ENCODE assay signal across 10 cellular contexts in the genomic region with DNA sequence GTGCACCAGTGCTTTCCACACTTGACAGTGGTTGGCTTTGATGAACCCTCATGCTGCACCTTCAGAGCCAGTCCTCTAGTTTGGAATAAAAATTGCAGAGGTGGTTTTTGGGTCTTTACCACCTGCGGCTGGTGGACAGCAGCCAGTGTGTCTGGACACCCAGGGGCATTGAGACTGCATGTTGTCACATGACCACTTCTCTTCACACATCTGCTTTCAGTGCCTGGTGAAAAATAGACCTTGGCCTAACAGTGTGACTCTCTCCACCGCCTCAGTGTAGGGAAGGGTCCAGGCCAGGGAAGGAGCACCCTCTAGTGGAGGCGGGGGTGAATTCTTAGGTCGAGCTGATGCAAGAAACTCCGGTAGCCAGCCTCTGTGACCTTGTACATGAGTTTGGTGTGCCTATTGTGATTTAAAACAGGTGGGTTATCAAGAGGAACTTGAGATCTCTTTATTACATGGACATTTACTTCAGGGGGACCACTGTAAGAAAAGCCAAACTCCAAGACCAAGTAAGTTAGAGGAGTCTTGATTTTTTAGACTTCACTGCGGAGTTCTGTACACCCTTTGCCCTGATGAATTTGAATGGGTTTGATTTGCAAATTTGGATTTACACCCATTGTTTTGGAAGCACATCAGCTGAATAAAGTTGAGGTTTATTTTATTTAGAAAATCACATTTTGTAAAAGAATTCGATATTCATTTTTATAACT. TPM values are rescaled to one million over a fixed set of nuclear protein-coding genes. Genes with fewer than 3 reads are reported as not detected.
DNase-seq lines count a peak whose midpoint lies in the region; ATAC-seq and TF ChIP-seq lines count a peak whose summit lies in the region.
"Had no signal": no experiment of that assay in that cellular context is flagged by ENCODE, and none has a peak within 500 bp of the region (broad histone marks: within the 10 kb centered on the region; RNA-seq: fewer than 3 reads in every experiment).

No MANE protein-coding gene starts in this region.

- no peak for TF ChIP-seq EP300 in esophagus muscularis mucosa (IDR thresholded peaks at IDR 0.05)

- no peaks in the 10 kb centered on the region for H3K9me2 ChIP-seq in PC-3 (replicated peaks; ENCODE audit: low read length)

- peaks cover 4% of the 10 kb centered on the region for H3K27me3 Mint-ChIP-seq in nephron progenitor cell (ENCODE audit: low read depth, poor library complexity)

- no peak overlapping the region for H3K9ac ChIP-seq in PC-3 (ENCODE audit: low read length)
- H3K9ac ChIP-seq: BLaER1 had no signal

- H3K4me2 ChIP-seq in PC-3 (ENCODE audit: low read length) = no peak overlapping the region
- H3K4me2 ChIP-seq: BLaER1 had no signal

- H3K36me3 ChIP-seq in PC-3 (ENCODE audit: low read depth, low read length) (peaks cover 41% of the 10 kb centered on the region), esophagus muscularis mucosa (peaks cover 32 to 63% (median 53%) of the 10 kb centered on the region in 4 donors)

- TF ChIP-seq POLR2A in esophagus muscularis mucosa (IDR thresholded peaks at IDR 0.05; ENCODE audit: low read depth) = no peak

- peak; percentile 54 to 81 for DNase-seq in NCI-H524 (lab: John Stamatoyannopoulos, UW)
- DNase-seq in NCI-H524 treated with DMSO at 0.1 percent for 48 hours (lab: John Stamatoyannopoulos, UW) = no peak
- DNase-seq in KBM-7 = peak; percentile 83
- DNase-seq in PC-3 = peak; percentile 82
- DNase-seq in activated T-cell treated with anti-CD3 and anti-CD28 coated beads for 48 hours (ENCODE audit: low read depth) = peak; percentile 55
- no peak for DNase-seq in esophagus muscularis mucosa (ENCODE audit: extremely low spot score)
- peak; percentile 86 for DNase-seq in nephron progenitor cell
- peak in 43 of 49 donors; percentile 4 to 80 (median 62) for DNase-seq in substantia nigra (lab: John Stamatoyannopoulos, UW)

- H3K27ac Mint-ChIP-seq in nephron progenitor cell = peak overlapping the region; percentile 38

- H3K27me3 ChIP-seq in PC-3 (ENCODE audit: low read length) (no peaks in the 10 kb centered on the region), esophagus muscularis mucosa (no peaks in the 10 kb centered on the region)
- H3K27me3 ChIP-seq: BLaER1 had no signal

- intact Hi-C loops in PC-3 (cut with micrococcal nuclease) (loop anchor here (2.0 kb wide), 2 partner anchors 60 to 100 kb away; no protein-coding TSS in a partner anchor), esophagus muscularis mucosa (cut with DNase I) (loop anchor here (5.0 kb wide), 1 partner anchor 56 kb away; no protein-coding TSS in a partner anchor)

- H3K27ac ChIP-seq in PC-3 (ENCODE audit: low read length) (no peak overlapping the region), esophagus muscularis mucosa (replicated peaks in 1 of 4) (no peak overlapping the region), substantia nigra (ENCODE audit: low read depth, low read length, poor library complexity, severe bottlenecking) (no peak overlapping the region)
- H3K27ac ChIP-seq: BLaER1, neutrophil had no signal

- H3K9me3 ChIP-seq in PC-3 (ENCODE audit: low read length) (no peaks in the 10 kb centered on the region), esophagus muscularis mucosa (no peaks in the 10 kb centered on the region)
- H3K9me3 ChIP-seq: BLaER1, neutrophil had no signal

- ATAC-seq in PC-3 = peak; percentile 81

- H3K4me1 Mint-ChIP-seq in nephron progenitor cell = peaks cover 29% of the 10 kb centered on the region

- no peak overlapping the region for H2AFZ ChIP-seq in PC-3 (ENCODE audit: low read length)

- 43% methylated on average over 7 of the region's 7 CpGs for WGBS in esophagus muscularis mucosa

- BruUV-seq in PC-3 (replicated peaks; lab: Mats Ljungman, UMichigan) = no TSS peak

- no peak overlapping the region for H3K4me3 Mint-ChIP-seq in nephron progenitor cell

- H3K4me3 ChIP-seq in PC-3 (ENCODE audit: low read length) = no peak overlapping the region
- no peak overlapping the region for H3K4me3 ChIP-seq in esophagus muscularis mucosa
- H3K4me3 ChIP-seq: BLaER1 had no signal

- in situ Hi-C loops in KBM-7 (cut with MboI; ENCODE audit: low pct_unique_long_range_greater_than_20kb, low sequenced_read_pairs) = no loop called here

- H3K36me3 Mint-ChIP-seq in nephron progenitor cell (ENCODE audit: low read depth) = peaks cover 40% of the 10 kb centered on the region

- H3F3A ChIP-seq in PC-3 (ENCODE audit: low read length, unreplicated experiment) = no peaks in the 10 kb centered on the region

- no peaks in the 10 kb centered on the region for H3K79me2 ChIP-seq in PC-3 (ENCODE audit: low read length)

- H3K9me3 Mint-ChIP-seq in nephron progenitor cell = no peaks in the 10 kb centered on the region

- H3K4me1 ChIP-seq in PC-3 (ENCODE audit: insufficient read depth, low read length) (peaks cover 11% of the 10 kb centered on the region; the same call in 1 of the 2 replicates), esophagus muscularis mucosa (peaks cover 19 to 34% (median 23%) of the 10 kb centered on the region in 4 donors)

- peak; percentile 93 for TF ChIP-seq CTCF in PC-3 (conservative IDR thresholded peaks at IDR 0.05; ENCODE audit: low read depth, low read length)
- TF ChIP-seq CTCF in esophagus muscularis mucosa (IDR thresholded peaks at IDR 0.05) = peak; percentile 67 to 81 (median 72)
- peak; percentile 85 for TF ChIP-seq CTCF in nephron progenitor cell (IDR thresholded peaks at IDR 0.05)

- POLR2A ChIA-PET in PC-3 (lab: Charles Lee; ENCODE audit: unreplicated experiment) = no interaction called here

- CTCF ChIA-PET in PC-3 (lab: Charles Lee) = interaction anchor here (0.6 to 1.0 kb wide), 2 partner anchors 62 to 160 kb away, joined by 4 to 7 read pairs; no protein-coding TSS in a partner anchor

- no peaks in the 10 kb centered on the region for H4K20me1 ChIP-seq in PC-3 (ENCODE audit: low read length)

RNA-seq across cellular contexts. Expression of a gene that starts 17.9 kb away (rescaled TPM):
- total RNA-seq in PC-3 (2014; rRNA removed) = 45.6 and 48.4 TPM in 2 replicates
- total RNA-seq in esophagus muscularis mucosa = 10 to 100 TPM; 37.7 to 44.9 (median 43.8) TPM

RNA-seq across cellular contexts. Expression of a gene that starts 38.2 kb away (rescaled TPM):
- 0.11 TPM in 1 of 2 replicates, not detected in the other for total RNA-seq in PC-3 (2014; rRNA removed)
- total RNA-seq in esophagus muscularis mucosa = under 1 TPM in 2 of 4 donors, not detected in 2; 0.26 to 0.50 TPM

Comparison
In these comparisons a context has a peak if more than half of its experiments do, and no peak if none do; other contexts are left out.
1. DNase-seq: peak in NCI-H524 (2 of 2), KBM-7 (single experiment), PC-3 (single experiment), activated T-cell treated with anti-CD3 and anti-CD28 coated beads for 48 hours (single experiment), nephron progenitor cell (single experiment) and substantia nigra (43 of 49); none in NCI-H524 treated with DMSO at 0.1 percent for 48 hours (single experiment) and esophagus muscularis mucosa (single experiment).
2. Peak in every context shown above with its lines, with median percentiles within 50 percentile points of each other: CTCF ChIP-seq.